ENCODE assay signal across 30 cellular contexts in the genomic region with DNA sequence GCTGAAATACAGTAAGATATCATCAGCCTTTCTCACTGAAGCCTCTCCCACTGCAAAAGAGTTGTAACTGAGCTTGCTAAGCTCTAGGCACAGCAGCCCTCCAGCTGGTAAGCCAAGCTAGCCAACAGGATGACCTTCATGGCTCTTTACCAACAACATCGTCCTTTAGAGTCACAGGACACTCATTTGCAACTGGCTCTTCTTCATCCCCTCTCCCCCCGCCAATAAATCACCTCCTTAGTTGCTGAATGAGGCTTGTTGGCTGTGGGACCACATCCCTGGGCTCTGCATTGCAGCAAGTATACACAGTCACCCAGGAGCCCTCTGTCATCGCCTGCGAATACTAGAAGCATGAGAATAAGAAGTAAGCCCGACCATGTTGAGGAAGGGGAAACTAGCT. TPM values are rescaled to one million over a fixed set of nuclear protein-coding genes. Genes with fewer than 3 reads are reported as not detected.
"Had no signal": no experiment of that assay in that cellular context is flagged by ENCODE, and none has a peak within 500 bp of the region (broad histone marks: within the 10 kb centered on the region; RNA-seq: fewer than 3 reads in every experiment).

No MANE protein-coding gene starts in this region.

- ATAC-seq: Panc1, Right ventricle myocardium inferior had no signal

- H3K36me3 ChIP-seq: SJSA1 had no signal

- H3K4me3 ChIP-seq: PC-9, SJSA1 had no signal

- H3K9me3 ChIP-seq: SJSA1, SK-N-SH had no signal

- H3K27ac ChIP-seq: KMS-11, PC-9, RWPE1, SJSA1 had no signal

- DNase-seq: Karpas-422, KBM-7, MM.1S, MV-4-11, NCI-H1092, NCI-H1105, NCI-H1417 treated with DMSO at 0.1 percent for 48 hours, NCI-H1436 treated with DMSO at 0.1 percent for 48 hours, NCI-H1694 treated with DMSO at 0.1 percent for 48 hours, NCI-H187 treated with DMSO at 0.1 percent for 48 hours, NCI-H2029, NCI-H2081, NCI-H2171 treated with DMSO at 0.1 percent for 48 hours, NCI-H2227 treated with DMSO at 0.1 percent for 48 hours, NCI-H345, NCI-H446, NCI-H510A treated with DMSO at 0.1 percent for 48 hours, NCI-H524 treated with DMSO at 0.1 percent for 48 hours, NCI-H526 treated with DMSO at 0.1 percent for 48 hours, NCI-H774, PC-9, SHP77, SIG-M5, SK-N-SH had no signal

- H3K4me1 ChIP-seq: SJSA1 had no signal

RNA-seq across cellular contexts. Expression of gene ZNF697, which starts 16.0 kb away (rescaled TPM):
- total RNA-seq: OCI-LY7 had no signal
